Comparison of ENCODE assay signal across 1 cellular context in genomic region chr6:32825966-32826365, GRCh38.
TF ChIP-seq lines count a peak whose summit lies in the region.

No MANE protein-coding gene starts in this region.

TF ChIP-seq in HepG2, 621 proteins besides CTCF, POLR2A, EP300 and RAD21 (continued from another document):
- no peak for TF ChIP-seq SNAPC4 (CRISPR knock-in tag; IDR thresholded peaks at IDR 0.05)
- TF ChIP-seq PHF20 (CRISPR knock-in tag; IDR thresholded peaks at IDR 0.05): no peak
- no peak for TF ChIP-seq RNF219 (CRISPR knock-in tag; IDR thresholded peaks at IDR 0.05)
- TF ChIP-seq TAF15 (IDR thresholded peaks at IDR 0.05; ENCODE audit: low read depth, low read length, poor library complexity, severe bottlenecking): no peak
- peak; percentile 61; the same call in 1 of the 2 replicates for TF ChIP-seq ELF3 (CRISPR knock-in tag; IDR thresholded peaks at IDR 0.05)
- TF ChIP-seq ZNF629 (CRISPR knock-in tag; conservative IDR thresholded peaks at IDR 0.05): no peak
- no peak for TF ChIP-seq MEIS1 (CRISPR knock-in tag; IDR thresholded peaks at IDR 0.05; ENCODE audit: borderline replicate concordance)
- TF ChIP-seq RXRA (CRISPR knock-in tag; IDR thresholded peaks at IDR 0.05): no peak
- no peak for TF ChIP-seq RARG (CRISPR knock-in tag; IDR thresholded peaks at IDR 0.05; ENCODE audit: low read depth)
- 0 out of 2 replicates have a peak, but pooled peaks have one; percentile 19 for TF ChIP-seq CEBPG (CRISPR knock-in tag; IDR thresholded peaks at IDR 0.05)
- no peak for TF ChIP-seq ZBTB2 (CRISPR knock-in tag; IDR thresholded peaks at IDR 0.05; ENCODE audit: low read depth)
- no peak for TF ChIP-seq MTA3 (CRISPR knock-in tag; IDR thresholded peaks at IDR 0.05)
